In the genomic region with DNA sequence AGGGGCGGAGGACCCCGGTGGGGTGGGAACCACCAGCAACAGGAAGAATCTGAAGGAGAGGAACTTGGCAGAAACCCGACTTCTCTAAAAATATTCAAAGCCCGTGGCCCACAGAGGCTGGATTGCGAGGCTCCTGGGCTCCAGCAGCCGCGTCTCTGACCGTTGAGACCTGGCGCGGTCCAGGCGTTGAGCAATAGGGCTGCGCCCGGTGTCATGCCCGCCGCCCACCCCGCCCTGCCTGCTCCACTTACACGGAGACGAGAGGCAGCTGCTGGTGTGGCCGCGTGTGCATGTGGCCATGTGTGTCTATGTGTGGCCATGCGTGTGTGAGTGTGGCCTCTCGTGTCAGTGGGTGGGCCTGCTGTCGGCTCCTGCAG, we compare ENCODE assay signal across 15 cellular contexts.
DNase-seq lines count a peak whose midpoint lies in the region; ATAC-seq, FAIRE-seq and TF ChIP-seq lines count a peak whose summit lies in the region.
"Had no signal": no experiment of that assay in that cellular context is flagged by ENCODE, and none has a peak within 500 bp of the region (broad histone marks: within the 10 kb centered on the region; RNA-seq: fewer than 3 reads in every experiment).

No MANE protein-coding gene starts in this region.

- H3K9me3 Mint-ChIP-seq in activated B cell treated with CpG ODN at 0.5 μM for 24 hours: no peaks in the 10 kb centered on the region

- 77 to 80% methylated on average over 12 to 22 of the region's 23 CpGs for WGBS in testis, 2 donors

- no peak overlapping the region for H3K27ac ChIP-seq in kidney (ENCODE audit: low read depth in 2 of 2, low read length in 2 of 2)
- no peak overlapping the region for H3K27ac ChIP-seq in testis
- H3K27ac ChIP-seq: SK-N-MC, stomach had no signal

- no peak for TF ChIP-seq POLR2A in testis (IDR thresholded peaks at IDR 0.05)

- H3K4me1 Mint-ChIP-seq in activated B cell treated with CpG ODN at 0.5 μM for 24 hours: peaks cover 83% of the 10 kb centered on the region

- H3K4me3 ChIP-seq in kidney (ENCODE audit: low read length in 2 of 2) (no peak overlapping the region), testis (no peak overlapping the region)
- H3K4me3 ChIP-seq: SK-N-MC, stomach had no signal

- TF ChIP-seq CTCF in activated B cell treated with CpG ODN at 0.5 μM for 24 hours (IDR thresholded peaks at IDR 0.05) (no peak), kidney (IDR thresholded peaks at IDR 0.05; ENCODE audit: borderline replicate concordance, extremely low read depth, insufficient read depth) (no peak), testis (IDR thresholded peaks at IDR 0.05) (no peak)

- H3K27ac Mint-ChIP-seq in activated B cell treated with CpG ODN at 0.5 μM for 24 hours: peak overlapping the region; percentile 24

- ATAC-seq in activated B cell treated with CpG ODN at 0.5 μM for 24 hours (ENCODE audit: low read depth) (peak; percentile 49), HG02623 (IDR thresholded peaks at IDR 0.05; ENCODE audit: unreplicated experiment) (no peak)
- ATAC-seq: esophagus mucosa had no signal

- peak overlapping the region; percentile 19 for H3K4me3 Mint-ChIP-seq in activated B cell treated with CpG ODN at 0.5 μM for 24 hours

- no peaks in the 10 kb centered on the region for H3K27me3 Mint-ChIP-seq in activated B cell treated with CpG ODN at 0.5 μM for 24 hours

- H3K9ac ChIP-seq in kidney (ENCODE audit: low read length in 2 of 2): no peak overlapping the region

- no peaks in the 10 kb centered on the region for H3K27me3 ChIP-seq in testis

- intact Hi-C loops in activated B cell treated with CpG ODN at 0.5 μM for 24 hours (cut with micrococcal nuclease) (loop anchor here (2.0 kb wide), 1 partner anchor 18 kb away; no protein-coding TSS in a partner anchor), kidney (cut with DNase I) (no loop called here), testis (cut with DNase I; ENCODE audit: low total_unique reads) (loop anchor here (10.0 kb wide), 1 partner anchor 158 kb away; no protein-coding TSS in a partner anchor)

- no peaks in the 10 kb centered on the region for H3K36me3 ChIP-seq in kidney (ENCODE audit: control insufficient read depth in 1 of 2, insufficient read depth in 2 of 2, low read length in 2 of 2)
- no peaks in the 10 kb centered on the region for H3K36me3 ChIP-seq in testis (ENCODE audit: low read depth, missing control alignments)
- H3K36me3 ChIP-seq: stomach had no signal

- CTCF ChIA-PET in activated B cell treated with CpG ODN at 0.5 μM for 24 hours (lab: Charles Lee): interaction anchor here (1.3 to 13.7 kb wide), 2 partner anchors 34 to 160 kb away, joined by 3 to 296 read pairs; no protein-coding TSS in a partner anchor

- H3K9me3 ChIP-seq in kidney (ENCODE audit: control insufficient read depth in 1 of 2, low read length in 2 of 2) (no peaks in the 10 kb centered on the region), testis (no peaks in the 10 kb centered on the region)
- H3K9me3 ChIP-seq: stomach had no signal

- no peak for FAIRE-seq in kidney (lab: Jason Lieb, UNC)

- POLR2A ChIA-PET in activated B cell treated with CpG ODN at 0.5 μM for 24 hours (lab: Charles Lee): interaction anchor here (0.6 to 12.3 kb wide), 7 partner anchors 18 to 1401 kb away, joined by 3 to 159 read pairs (median 5); partner anchors contain the start of genes FBXO31 and IRF8

- DNase-seq in Kasumi-1 (lab: John Stamatoyannopoulos, UW): peak; percentile 59 to 73
- no peak for DNase-seq in activated B cell treated with CpG ODN at 0.5 μM for 24 hours
- DNase-seq in kidney: peak; percentile 82
- DNase-seq in testis: peak; percentile 24
- no peak for DNase-seq in NCI-H226
- no peak for DNase-seq in NCI-H2081 (lab: John Stamatoyannopoulos, UW)
- DNase-seq in OCI-M1 (lab: John Stamatoyannopoulos, UW): no peak
- DNase-seq: activated gamma-delta T cell, dermis blood vessel endothelial cell, DND-41, HCEC 1CT, stomach had no signal

- no peaks in the 10 kb centered on the region for H3K36me3 Mint-ChIP-seq in activated B cell treated with CpG ODN at 0.5 μM for 24 hours (ENCODE audit: low read depth)

- H3K4me1 ChIP-seq in kidney (ENCODE audit: control insufficient read depth in 1 of 2, insufficient read depth in 1 of 2, low read depth in 1 of 2, low read length in 2 of 2) (peaks cover 0 to 5% of the 10 kb centered on the region in 2 donors), testis (no peaks in the 10 kb centered on the region)

Comparison
In these comparisons a context has a peak if more than half of its experiments do, and no peak if none do; other contexts are left out.
1. DNase-seq: peak in Kasumi-1 (2 of 2), kidney (single experiment) and testis (single experiment); none in activated B cell treated with CpG ODN at 0.5 μM for 24 hours (single experiment), NCI-H226 (single experiment), NCI-H2081 (0 of 2) and OCI-M1 (single experiment).